22 cellular contexts compared by ENCODE assay signal in genomic region chr3:71600646-71601288, GRCh38. TPM values are rescaled to one million over a fixed set of nuclear protein-coding genes. Genes with fewer than 3 reads are reported as not detected.
DNase-seq lines count a peak whose midpoint lies in the region; ATAC-seq and TF ChIP-seq lines count a peak whose summit lies in the region.
"Had no signal": no experiment of that assay in that cellular context is flagged by ENCODE, and none has a peak within 500 bp of the region (broad histone marks: within the 10 kb centered on the region; RNA-seq: fewer than 3 reads in every experiment).

No MANE protein-coding gene starts in this region.

- no peak overlapping the region for H3K23ac ChIP-seq in mesenchymal stem cell (ENCODE audit: low read length in 2 of 2)

- no peak overlapping the region for H3K4ac ChIP-seq in mesenchymal stem cell (ENCODE audit: low read depth in 1 of 2, low read length in 2 of 2)

- no peak overlapping the region for H2BK12ac ChIP-seq in mesenchymal stem cell (ENCODE audit: low read length in 2 of 2)

- H3K9ac ChIP-seq in mesenchymal stem cell (ENCODE audit: low read length), result no peak overlapping the region
- H3K9ac ChIP-seq: KMS-11 had no signal

- H3K79me1 ChIP-seq in mesenchymal stem cell (replicated peaks; ENCODE audit: low read length, poor library complexity, severe bottlenecking), result peaks cover 2% of the 10 kb centered on the region

- H2BK120ac ChIP-seq in mesenchymal stem cell (ENCODE audit: low read depth, low read length), result no peak overlapping the region

- no peaks in the 10 kb centered on the region for H3K4me1 ChIP-seq in esophagus muscularis mucosa
- peaks cover 3% of the 10 kb centered on the region for H3K4me1 ChIP-seq in mesenchymal stem cell (ENCODE audit: control insufficient read depth, insufficient read depth, low read depth, low read length)
- peaks cover 0 to 5% (median 0%) of the 10 kb centered on the region in 3 donors for H3K4me1 ChIP-seq in esophagus squamous epithelium
- H3K4me1 ChIP-seq: Peyer's patch had no signal

- H3K27ac ChIP-seq in esophagus muscularis mucosa (replicated peaks in 1 of 4) (no peak overlapping the region), mesenchymal stem cell (ENCODE audit: low read length, poor library complexity, severe bottlenecking) (peak overlapping the region; percentile 38), esophagus squamous epithelium (no peak overlapping the region)
- H3K27ac ChIP-seq: KMS-11, Peyer's patch, SK-N-MC had no signal

- no peak for TF ChIP-seq CTCF in esophagus muscularis mucosa (IDR thresholded peaks at IDR 0.05)
- TF ChIP-seq CTCF in esophagus squamous epithelium (IDR thresholded peaks at IDR 0.05), result no peak

- H2BK15ac ChIP-seq in mesenchymal stem cell (ENCODE audit: low read depth, poor library complexity, severe bottlenecking), result no peak overlapping the region

- no peak overlapping the region for H3K14ac ChIP-seq in mesenchymal stem cell (ENCODE audit: low read length in 2 of 2)

- 72% methylated on average over 3 of the region's 3 CpGs for WGBS in esophagus muscularis mucosa
- WGBS in mesenchymal stem cell, result 82% methylated on average over 3 of the region's 3 CpGs
- 80 to 85% methylated on average over 3 of the region's 3 CpGs for WGBS in esophagus squamous epithelium, 2 donors

- H2AFZ ChIP-seq in mesenchymal stem cell (ENCODE audit: low read depth, low read length), result no peak overlapping the region
- H2AFZ ChIP-seq: GM23338 had no signal

- no peak overlapping the region for H3K18ac ChIP-seq in mesenchymal stem cell (ENCODE audit: low read depth in 1 of 2, low read length in 2 of 2)

- H3K27me3 ChIP-seq in esophagus muscularis mucosa (no peaks in the 10 kb centered on the region), mesenchymal stem cell (ENCODE audit: control insufficient read depth in 1 of 2, insufficient read depth in 1 of 2, low read length in 2 of 2) (no peaks in the 10 kb centered on the region), esophagus squamous epithelium (no peaks in the 10 kb centered on the region)
- H3K27me3 ChIP-seq: Peyer's patch had no signal

- no peaks in the 10 kb centered on the region for H3K9me3 ChIP-seq in esophagus muscularis mucosa
- no peaks in the 10 kb centered on the region for H3K9me3 ChIP-seq in mesenchymal stem cell (ENCODE audit: control insufficient read depth, low read length)
- no peaks in the 10 kb centered on the region for H3K9me3 ChIP-seq in esophagus squamous epithelium
- H3K9me3 ChIP-seq: A549, Peyer's patch had no signal

- intact Hi-C loops in esophagus muscularis mucosa (cut with DNase I) (no loop called here), esophagus squamous epithelium (cut with DNase I) (no loop called here)

- TF ChIP-seq EP300 in esophagus muscularis mucosa (IDR thresholded peaks at IDR 0.05), result no peak

- peak overlapping the region; percentile 10 for H2AK5ac ChIP-seq in mesenchymal stem cell (ENCODE audit: low read length, severe bottlenecking)

- in situ Hi-C loops in ACHN (cut with HindIII; ENCODE audit: low pct_ligation_motif_present, low pct_unique_long_range_greater_than_20kb, low sequenced_read_pairs), result no loop called here
- in situ Hi-C loops in Caki2 (cut with HindIII; ENCODE audit: low pct_unique_long_range_greater_than_20kb, low sequenced_read_pairs), result no loop called here

- peak; percentile 36 for DNase-seq in ACHN
- peak; percentile 12 for DNase-seq in Caki2 (ENCODE audit: low read depth)
- peak; percentile 78 for DNase-seq in esophagus muscularis mucosa (ENCODE audit: extremely low spot score)
- DNase-seq in mesenchymal stem cell, result no peak
- DNase-seq in esophagus squamous epithelium (lab: John Stamatoyannopoulos, UW), result no peak
- DNase-seq: AML-193; COR-L47; MV-4-11; NCI-H1694 treated with DMSO at 0.1 percent for 48 hours; NCI-H2107; NCI-H510A; NCI-H748 treated with DMSO at 0.1 percent for 48 hours; NK-92 treated with Interleukin-12 subunit alpha and Interleukin-12 subunit beta, amount 100 ng/mL, for 24 hours; Peyer's patch; SHP77 had no signal

- H4K8ac ChIP-seq in mesenchymal stem cell (ENCODE audit: low read length), result no peak overlapping the region

- H4K91ac ChIP-seq in mesenchymal stem cell (ENCODE audit: low read length), result no peak overlapping the region

- no peak overlapping the region for H2BK5ac ChIP-seq in mesenchymal stem cell (ENCODE audit: low read depth, low read length, poor library complexity, severe bottlenecking)

- H3K4me3 ChIP-seq in esophagus muscularis mucosa (no peak overlapping the region), mesenchymal stem cell (ENCODE audit: insufficient read depth in 1 of 2, low read depth in 1 of 2, low read length in 2 of 2) (no peak overlapping the region), esophagus squamous epithelium (no peak overlapping the region)
- H3K4me3 ChIP-seq: A549, GM23338, Peyer's patch, SK-N-MC had no signal

- H3K36me3 ChIP-seq in esophagus muscularis mucosa (no peaks in the 10 kb centered on the region), mesenchymal stem cell (ENCODE audit: control insufficient read depth in 1 of 2, insufficient read depth in 2 of 2, low read depth in 1 of 2, low read length in 2 of 2) (no peaks in the 10 kb centered on the region), esophagus squamous epithelium (no peaks in the 10 kb centered on the region)
- H3K36me3 ChIP-seq: Peyer's patch had no signal

- H3K4me2 ChIP-seq in mesenchymal stem cell (ENCODE audit: low read length, poor library complexity, severe bottlenecking), result no peak overlapping the region
- H3K4me2 ChIP-seq: GM23338, KMS-11 had no signal

- TF ChIP-seq POLR2A in esophagus muscularis mucosa (IDR thresholded peaks at IDR 0.05; ENCODE audit: low read depth) (no peak), esophagus squamous epithelium (IDR thresholded peaks at IDR 0.05) (no peak)

- ATAC-seq in GM19452 (IDR thresholded peaks at IDR 0.05; ENCODE audit: unreplicated experiment) (no peak), HG03108 (IDR thresholded peaks at IDR 0.05; ENCODE audit: unreplicated experiment) (no peak)
- ATAC-seq: A549, GM23338, HCT116 had no signal

RNA-seq across cellular contexts. Expression of gene FOXP1, which starts 17.2 kb away (rescaled TPM):
- total RNA-seq in Caki2 (2014; rRNA removed; shearing (Covaris generic); ENCODE audit: low replicate concordance), result 31.8 and 39.5 TPM in 2 replicates
- total RNA-seq in esophagus muscularis mucosa, result 100 to 1,000 TPM; 181 to 225 (median 205) TPM
- polyA plus RNA-seq in mesenchymal stem cell (2013, experiment 1 of 2), result 34.2 TPM
- polyA plus RNA-seq in mesenchymal stem cell (2013, experiment 2 of 2), result 34.5 TPM
- 100 to 1,000 TPM in 1 of 4 donors, 10 to 100 TPM in 3; 49.1 to 124 (median 61.1) TPM for total RNA-seq in esophagus squamous epithelium

Comparison
In these comparisons a context has a peak if more than half of its experiments do, and no peak if none do; other contexts are left out.
1. DNase-seq: peak in ACHN (single experiment), Caki2 (single experiment) and esophagus muscularis mucosa (single experiment); none in mesenchymal stem cell (single experiment) and esophagus squamous epithelium (single experiment).